ENCODE assay signal across 11 cellular contexts in the genomic region with DNA sequence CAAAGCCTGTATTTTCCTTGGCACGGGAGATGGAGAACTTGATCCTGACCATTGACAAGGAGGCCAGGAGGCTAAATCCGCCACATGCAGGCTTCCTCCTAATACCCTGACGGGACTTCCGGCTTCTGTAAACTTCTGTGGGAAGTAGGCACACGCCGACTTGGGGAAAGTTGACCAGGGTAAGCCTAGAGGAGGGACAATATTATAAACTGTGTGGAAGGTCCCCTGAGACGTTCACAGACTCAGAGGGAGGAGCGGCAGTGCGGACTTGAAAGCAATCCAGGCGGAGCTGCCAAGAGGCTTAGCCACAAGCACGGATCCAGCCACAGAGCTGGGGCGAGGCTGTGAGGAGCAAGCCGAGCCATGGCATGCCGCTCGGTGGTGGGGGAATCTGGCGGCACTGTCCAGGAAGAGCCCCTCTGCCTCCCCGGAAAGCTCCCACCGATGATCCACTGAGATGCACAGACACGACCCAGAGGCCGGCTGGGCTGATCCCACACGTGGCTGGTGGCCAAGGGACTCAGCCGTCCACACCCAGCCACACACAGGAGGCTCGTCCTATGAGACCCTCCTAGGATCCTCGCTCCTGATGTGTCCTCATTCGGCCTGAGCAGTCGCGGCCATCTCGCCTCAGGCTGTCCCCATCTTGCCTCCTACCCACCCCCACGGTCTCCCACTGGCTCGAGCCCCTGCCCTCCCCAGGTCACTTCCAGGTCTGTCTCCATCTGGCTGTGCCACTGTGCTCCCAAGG. TPM values are rescaled to one million over a fixed set of nuclear protein-coding genes. Genes with fewer than 3 reads are reported as not detected.
DNase-seq lines count a peak whose midpoint lies in the region; ATAC-seq and TF ChIP-seq lines count a peak whose summit lies in the region.
"Had no signal": no experiment of that assay in that cellular context is flagged by ENCODE, and none has a peak within 500 bp of the region (broad histone marks: within the 10 kb centered on the region; RNA-seq: fewer than 3 reads in every experiment).

No MANE protein-coding gene starts in this region.

- no peaks in the 10 kb centered on the region for H3F3A ChIP-seq in PC-3 (ENCODE audit: low read length, unreplicated experiment)

- H3K9me3 ChIP-seq in PC-3 (ENCODE audit: low read length) = no peaks in the 10 kb centered on the region
- no peaks in the 10 kb centered on the region for H3K9me3 ChIP-seq in duodenal mucosa (ENCODE audit: control insufficient read depth in 1 of 2, low read length in 2 of 2)
- H3K9me3 ChIP-seq in tibial nerve = no peaks in the 10 kb centered on the region

- H3K9ac ChIP-seq in PC-3 (ENCODE audit: low read length) = peak overlapping the region; percentile 12; the same call in 1 of the 2 replicates
- H3K9ac ChIP-seq in duodenal mucosa (ENCODE audit: low read depth in 1 of 2, low read length in 2 of 2) = peak overlapping the region in 1 of 2 donors; percentile 0

- DNase-seq in PC-3 (peak; percentile 38), lung microvascular endothelial cell (ENCODE audit: low read depth in 2 of 2) (peak; percentile 59 to 80), tibial nerve (ENCODE audit: low spot score in 2 of 2) (peak; percentile 61 to 73), SIG-M5 treated with dmso at 0.1 percent for 504 hours (lab: John Stamatoyannopoulos, UW; ENCODE audit: unreplicated experiment) (no peak), islet precursor cell (no peak)
- DNase-seq: naive B cell, NCI-H1694 had no signal

- intact Hi-C loops in PC-3 (cut with micrococcal nuclease) = no loop called here

- H3K36me3 ChIP-seq in PC-3 (ENCODE audit: low read depth, low read length) = no peaks in the 10 kb centered on the region
- H3K36me3 ChIP-seq in duodenal mucosa (ENCODE audit: control insufficient read depth in 1 of 2, insufficient read depth in 2 of 2, low read length in 2 of 2) = no peaks in the 10 kb centered on the region
- no peaks in the 10 kb centered on the region for H3K36me3 ChIP-seq in tibial nerve
- H3K36me3 ChIP-seq: cardiac muscle cell had no signal

- no peak for TF ChIP-seq POLR2A in tibial nerve (IDR thresholded peaks at IDR 0.05)

- no peaks in the 10 kb centered on the region for H4K20me1 ChIP-seq in PC-3 (ENCODE audit: low read length)

- H3K27ac ChIP-seq in PC-3 (ENCODE audit: low read length) = peak overlapping the region; percentile 55
- H3K27ac ChIP-seq in duodenal mucosa (ENCODE audit: low read depth, low read length) = peak overlapping the region; percentile 21
- peak overlapping the region; percentile 71 to 89 (median 80) for H3K27ac ChIP-seq in tibial nerve
- H3K27ac ChIP-seq: cardiac muscle cell had no signal

- no peak overlapping the region for H3K4me3 ChIP-seq in PC-3 (ENCODE audit: low read length)
- H3K4me3 ChIP-seq in duodenal mucosa (ENCODE audit: low read depth in 1 of 2, low read length in 2 of 2) = no peak overlapping the region
- H3K4me3 ChIP-seq in tibial nerve = peak overlapping the region in 2 of 4 donors; percentile 12 to 26
- H3K4me3 ChIP-seq: cardiac muscle cell had no signal

- WGBS in tibial nerve, 2 donors = 45 to 60% methylated on average over 23 to 24 of the region's 30 CpGs

- BruUV-seq in PC-3 (replicated peaks; lab: Mats Ljungman, UMichigan) = no TSS peak

- ATAC-seq in PC-3 (0 out of 2 replicates have a peak, but pooled peaks have one; percentile 16), HG02981 (IDR thresholded peaks at IDR 0.05; ENCODE audit: unreplicated experiment) (no peak), HG03460 (IDR thresholded peaks at IDR 0.05; ENCODE audit: unreplicated experiment) (no peak)

- peak in 1 of 2 donors; percentile 78 for TF ChIP-seq EP300 in tibial nerve (IDR thresholded peaks at IDR 0.05)

- H3K4me2 ChIP-seq in PC-3 (ENCODE audit: low read length) = no peak overlapping the region

- no peaks in the 10 kb centered on the region for H3K9me2 ChIP-seq in PC-3 (replicated peaks; ENCODE audit: low read length)

- CTCF ChIA-PET in PC-3 (lab: Charles Lee) = no interaction called here

- no peaks in the 10 kb centered on the region for H3K79me2 ChIP-seq in PC-3 (ENCODE audit: low read length)

- POLR2A ChIA-PET in PC-3 (lab: Charles Lee; ENCODE audit: unreplicated experiment) = no interaction called here

- H3K27me3 ChIP-seq in PC-3 (ENCODE audit: low read length) = no peaks in the 10 kb centered on the region
- no peaks in the 10 kb centered on the region for H3K27me3 ChIP-seq in duodenal mucosa (ENCODE audit: control insufficient read depth in 1 of 2, insufficient read depth in 2 of 2, low read length in 2 of 2)
- no peaks in the 10 kb centered on the region for H3K27me3 ChIP-seq in tibial nerve
- H3K27me3 ChIP-seq: cardiac muscle cell had no signal

- no peak overlapping the region for H2AFZ ChIP-seq in PC-3 (ENCODE audit: low read length)

- TF ChIP-seq CTCF in PC-3 (conservative IDR thresholded peaks at IDR 0.05; ENCODE audit: low read depth, low read length) (no peak), tibial nerve (IDR thresholded peaks at IDR 0.05) (no peak)

- peaks cover 10% of the 10 kb centered on the region for H3K4me1 ChIP-seq in PC-3 (ENCODE audit: insufficient read depth, low read length)
- peaks cover 0 to 21% of the 10 kb centered on the region in 2 donors for H3K4me1 ChIP-seq in duodenal mucosa (ENCODE audit: control insufficient read depth in 1 of 2, insufficient read depth in 2 of 2, low read length in 2 of 2)
- peaks cover 0 to 29% (median 11%) of the 10 kb centered on the region in 4 donors for H3K4me1 ChIP-seq in tibial nerve

RNA-seq across cellular contexts. Expression of gene INSIG1, which starts 40.0 kb away (rescaled TPM):
- total RNA-seq in PC-3 (2014; rRNA removed) (83.3 and 101 TPM in 2 replicates), lung microvascular endothelial cell (42.1 and 66.5 TPM in 2 replicates), tibial nerve (10 to 100 TPM; 66.9 to 91.7 (median 80.5) TPM)

Comparison
In these comparisons a context has a peak if more than half of its experiments do, and no peak if none do; other contexts are left out.
1. DNase-seq: peak in PC-3 (single experiment), lung microvascular endothelial cell (2 of 2) and tibial nerve (2 of 2); none in SIG-M5 treated with dmso at 0.1 percent for 504 hours (single experiment) and islet precursor cell (single experiment).
2. H3K27ac ChIP-seq: peak in every context shown above with its lines; median percentile 80 in tibial nerve; 55 in PC-3; 21 in duodenal mucosa.